ENCODE assay signal across 1 cellular context in the genomic region with DNA sequence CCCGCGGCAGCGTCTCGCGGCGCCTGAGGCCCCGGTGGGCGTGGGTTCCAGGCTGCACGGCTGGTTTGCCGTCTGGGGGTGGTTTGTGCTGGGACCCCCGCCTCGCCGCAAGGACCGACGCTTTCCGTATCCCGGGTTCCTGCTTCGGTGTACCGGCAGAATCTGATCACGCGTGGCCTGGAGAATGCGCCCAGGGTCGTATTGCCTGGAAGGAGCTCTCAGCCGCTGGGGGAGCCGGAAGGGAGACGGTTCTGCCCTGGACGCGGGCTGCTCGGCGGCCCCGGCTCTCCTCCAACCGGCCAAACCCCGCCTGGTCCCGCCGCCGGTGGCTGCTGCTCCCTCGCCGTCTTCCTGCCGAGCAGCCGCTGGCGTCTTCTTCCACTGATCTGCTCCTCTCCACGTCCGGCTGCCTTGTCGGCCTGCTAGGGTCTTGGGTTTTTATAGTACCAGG.
TF ChIP-seq lines count a peak whose summit lies in the region.

No MANE protein-coding gene starts in this region.

TF ChIP-seq in GM12878, 131 proteins besides CTCF, POLR2A, EP300 and RAD21 (continued from another document):
- TF ChIP-seq, protein P1, sequence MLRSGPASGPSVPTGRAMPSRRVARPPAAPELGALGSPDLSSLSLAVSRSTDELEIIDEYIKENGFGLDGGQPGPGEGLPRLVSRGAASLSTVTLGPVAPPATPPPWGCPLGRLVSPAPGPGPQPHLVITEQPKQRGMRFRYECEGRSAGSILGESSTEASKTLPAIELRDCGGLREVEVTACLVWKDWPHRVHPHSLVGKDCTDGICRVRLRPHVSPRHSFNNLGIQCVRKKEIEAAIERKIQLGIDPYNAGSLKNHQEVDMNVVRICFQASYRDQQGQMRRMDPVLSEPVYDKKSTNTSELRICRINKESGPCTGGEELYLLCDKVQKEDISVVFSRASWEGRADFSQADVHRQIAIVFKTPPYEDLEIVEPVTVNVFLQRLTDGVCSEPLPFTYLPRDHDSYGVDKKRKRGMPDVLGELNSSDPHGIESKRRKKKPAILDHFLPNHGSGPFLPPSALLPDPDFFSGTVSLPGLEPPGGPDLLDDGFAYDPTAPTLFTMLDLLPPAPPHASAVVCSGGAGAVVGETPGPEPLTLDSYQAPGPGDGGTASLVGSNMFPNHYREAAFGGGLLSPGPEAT (IDR thresholded peaks at IDR 0.05; ENCODE audit: low read depth): no peak
- no peak for TF ChIP-seq SMARCA5 (IDR thresholded peaks at IDR 0.05)
- TF ChIP-seq PBX3 (IDR thresholded peaks at IDR 0.05; ENCODE audit: insufficient replicate concordance, low read depth, low read length): no peak
- TF ChIP-seq CHD2 (IDR thresholded peaks at IDR 0.05; ENCODE audit: borderline replicate concordance, low read depth, low read length): no peak
- no peak for TF ChIP-seq CBFB (IDR thresholded peaks at IDR 0.05; ENCODE audit: low read depth)
- TF ChIP-seq ZNF622 (IDR thresholded peaks at IDR 0.05): no peak
- no peak for TF ChIP-seq EZH2 (IDR thresholded peaks at IDR 0.05; ENCODE audit: borderline replicate concordance, control insufficient read depth, low read depth, low read length)
